10 cellular contexts compared by ENCODE assay signal in genomic region chr1:43930168-43930948, GRCh38. TPM values are rescaled to one million over a fixed set of nuclear protein-coding genes. Genes with fewer than 3 reads are reported as not detected.
DNase-seq lines count a peak whose midpoint lies in the region; ATAC-seq, FAIRE-seq and TF ChIP-seq lines count a peak whose summit lies in the region.
"Had no signal": no experiment of that assay in that cellular context is flagged by ENCODE, and none has a peak within 500 bp of the region (broad histone marks: within the 10 kb centered on the region; RNA-seq: fewer than 3 reads in every experiment).

No MANE protein-coding gene starts in this region.

- no peak; a peak in 1 of 4 replicates for TF ChIP-seq RAD21 in K562 (CRISPR knock-in tag; conservative IDR thresholded peaks at IDR 0.05 in 1 of 2, IDR thresholded peaks at IDR 0.05 in 1 of 2)
- no peak for TF ChIP-seq RAD21 in neural cell (conservative IDR thresholded peaks at IDR 0.05)

- BruUV-seq in K562 (replicated peaks; lab: Mats Ljungman, UMichigan) = no TSS peak

- H3K4me3 ChIP-seq in K562 (no peak overlapping the region), neural cell (ENCODE audit: low read length) (no peak overlapping the region), suprapubic skin (no peak overlapping the region)

- H3K9ac ChIP-seq in K562 (ENCODE audit: insufficient read depth in 1 of 2, low read depth in 2 of 2, low read length in 2 of 2) = no peak overlapping the region; a peak in 1 of 4 replicates
- H3K9ac ChIP-seq in neural cell (ENCODE audit: low read length) = no peak overlapping the region

- peak; percentile 66 for TF ChIP-seq CTCF in HFFc6 (IDR thresholded peaks at IDR 0.05)
- TF ChIP-seq CTCF in K562 (IDR thresholded peaks at IDR 0.05 in 2 of 3, conservative IDR thresholded peaks at IDR 0.05 in 1 of 3; ENCODE audit: insufficient read depth in 2 of 3, low read depth in 1 of 3, low read length in 3 of 3) = peak; percentile 20 to 54 (median 41); a peak in 4 of 6 replicates
- TF ChIP-seq CTCF in neural cell (IDR thresholded peaks at IDR 0.05; ENCODE audit: poor library complexity, severe bottlenecking) = peak; percentile 17
- TF ChIP-seq CTCF in suprapubic skin (IDR thresholded peaks at IDR 0.05) = peak in 1 of 2 donors; percentile 34

- peaks cover 3% of the 10 kb centered on the region; the same call in 1 of the 2 replicates for H3K27me3 Mint-ChIP-seq in HFFc6 (ENCODE audit: insufficient read depth)
- H3K27me3 Mint-ChIP-seq in activated T-helper 17 cell treated with anti-CD3 and anti-CD28 coated beads, Interleukin-2, amount 50 U/mL, for 72 hours = peaks cover 11% of the 10 kb centered on the region

- no peak for TF ChIP-seq EP300 in K562 (IDR thresholded peaks at IDR 0.05; ENCODE audit: low read length)
- no peak for TF ChIP-seq EP300 in neural cell (conservative IDR thresholded peaks at IDR 0.05; ENCODE audit: poor library complexity, severe bottlenecking)
- TF ChIP-seq EP300 in suprapubic skin (IDR thresholded peaks at IDR 0.05) = no peak

- H3K36me3 ChIP-seq in K562 (ENCODE audit: control insufficient read depth, insufficient read depth, low read length) (no peaks in the 10 kb centered on the region; the same call in 1 of the 3 replicates), neural cell (ENCODE audit: insufficient read depth, low read length) (no peaks in the 10 kb centered on the region), suprapubic skin (no peaks in the 10 kb centered on the region)

- H2AFZ ChIP-seq in K562 (ENCODE audit: low read depth, low read length) (no peak overlapping the region), neural cell (ENCODE audit: low read depth, low read length) (no peak overlapping the region)

- 0 out of 3 replicates have a peak, but pooled peaks have one; percentile 7 for ATAC-seq in K562
- no peak for ATAC-seq in HG02885 (IDR thresholded peaks at IDR 0.05; ENCODE audit: poor library complexity, unreplicated experiment)
- ATAC-seq in activated T-helper 17 cell treated with anti-CD3 and anti-CD28 coated beads, Interleukin-2, amount 50 U/mL, for 72 hours (replicated peaks) = no peak
- ATAC-seq: T-cell had no signal

- H3K4me1 ChIP-seq in K562 (replicated peaks in 1 of 2; ENCODE audit: control insufficient read depth in 2 of 2, insufficient read depth in 2 of 2, low read length in 2 of 2) = peaks cover 12 to 24% of the 10 kb centered on the region in 2 experiments; a peak in 4 of 5 replicates
- H3K4me1 ChIP-seq in suprapubic skin = peaks cover 31% of the 10 kb centered on the region

- intact Hi-C loops in K562 (cut with micrococcal nuclease) = loop anchor here (5.0 kb wide), 2 partner anchors 83 to 117 kb away; no protein-coding TSS in a partner anchor

- in situ Hi-C loops in K562 (cut with MboI) = loop anchor here (5.0 to 10.0 kb wide), 2 partner anchors 158 to 696 kb away; no protein-coding TSS in a partner anchor

- no peaks in the 10 kb centered on the region for H3K79me2 ChIP-seq in K562 (ENCODE audit: control insufficient read depth, insufficient read depth, low read length)
- no peaks in the 10 kb centered on the region for H3K79me2 ChIP-seq in neural cell (replicated peaks; ENCODE audit: insufficient read depth, low read length)

- DNase-seq in NCI-H2227 (lab: John Stamatoyannopoulos, UW; ENCODE audit: unreplicated experiment) = peak; percentile 14
- DNase-seq in NCI-H2227 treated with DMSO at 0.1 percent for 48 hours (lab: John Stamatoyannopoulos, UW) = no peak
- no peak for DNase-seq in HFFc6
- DNase-seq in K562 (ENCODE audit: extremely low read depth in 1 of 4, low spot score in 3 of 4) = peak in 2 of 4 experiments; percentile 33 to 37
- no peak for DNase-seq in suprapubic skin (ENCODE audit: low spot score in 2 of 2)
- DNase-seq: T-cell had no signal

- H3K27me3 ChIP-seq in K562 (ENCODE audit: control insufficient read depth in 2 of 2, insufficient read depth in 2 of 2, low read length in 2 of 2) (no peaks in the 10 kb centered on the region), neural cell (ENCODE audit: insufficient read depth, low read depth, low read length) (peaks cover 20% of the 10 kb centered on the region), suprapubic skin (peaks cover 10% of the 10 kb centered on the region)

- no peak for FAIRE-seq in K562 (lab: Jason Lieb, UNC)

- peaks cover 38% of the 10 kb centered on the region for H3K4me1 Mint-ChIP-seq in HFFc6 (ENCODE audit: low read depth)
- H3K4me1 Mint-ChIP-seq in activated T-helper 17 cell treated with anti-CD3 and anti-CD28 coated beads, Interleukin-2, amount 50 U/mL, for 72 hours = peaks cover 3% of the 10 kb centered on the region

- WGBS in K562 (ENCODE audit: insufficient coverage, low coverage, missing lambda C conversion rate) = 83% methylated on average over 10 of the region's 10 CpGs
- WGBS in suprapubic skin = 92% methylated on average over 5 of the region's 10 CpGs

- H3K9me2 ChIP-seq in neural cell (ENCODE audit: insufficient read depth, low read length) = no peaks in the 10 kb centered on the region

- H3K4me3 Mint-ChIP-seq in HFFc6 = no peak overlapping the region
- H3K4me3 Mint-ChIP-seq in activated T-helper 17 cell treated with anti-CD3 and anti-CD28 coated beads, Interleukin-2, amount 50 U/mL, for 72 hours = no peak overlapping the region
- H3K4me3 Mint-ChIP-seq: T-cell had no signal

- H3K36me3 Mint-ChIP-seq in HFFc6 (ENCODE audit: low read depth) = peaks cover 35% of the 10 kb centered on the region
- no peaks in the 10 kb centered on the region for H3K36me3 Mint-ChIP-seq in activated T-helper 17 cell treated with anti-CD3 and anti-CD28 coated beads, Interleukin-2, amount 50 U/mL, for 72 hours (ENCODE audit: low read depth)

- H3K9me1 ChIP-seq in K562 (ENCODE audit: control insufficient read depth, insufficient read depth, low read length) = peaks cover 5% of the 10 kb centered on the region

- POLR2A ChIA-PET in K562 (lab: Yijun Ruan, JAX) = interaction anchor here (0.6 to 1.0 kb wide), 4 partner anchors 9 to 222 kb away, joined by 3 read pairs; no protein-coding TSS in a partner anchor

- H3K9me3 Mint-ChIP-seq in HFFc6 = peaks cover 12% of the 10 kb centered on the region
- no peaks in the 10 kb centered on the region for H3K9me3 Mint-ChIP-seq in activated T-helper 17 cell treated with anti-CD3 and anti-CD28 coated beads, Interleukin-2, amount 50 U/mL, for 72 hours
- H3K9me3 Mint-ChIP-seq: T-cell had no signal

- H3K27ac ChIP-seq in K562 (ENCODE audit: extremely low read depth, low read depth, low read length) = peak overlapping the region; percentile 60; the same call in 1 of the 3 replicates
- H3K27ac ChIP-seq in neural cell (ENCODE audit: low read length) = no peak overlapping the region
- no peak overlapping the region for H3K27ac ChIP-seq in suprapubic skin

- H4K20me1 ChIP-seq in K562 (replicated peaks; ENCODE audit: control insufficient read depth, insufficient read depth, low read length) (0 out of 2 replicates have a peak, but pooled peaks cover 3% of the 10 kb centered on the region), neural cell (ENCODE audit: insufficient read depth) (no peaks in the 10 kb centered on the region)

- no peak overlapping the region for H3K27ac Mint-ChIP-seq in HFFc6
- H3K27ac Mint-ChIP-seq in activated T-helper 17 cell treated with anti-CD3 and anti-CD28 coated beads, Interleukin-2, amount 50 U/mL, for 72 hours = no peak overlapping the region
- H3K27ac Mint-ChIP-seq: T-cell had no signal

- CTCF ChIA-PET in K562 (lab: Yijun Ruan, JAX; ENCODE audit: low intra/inter-chr PET ratio) = no interaction called here

- no peaks in the 10 kb centered on the region for H3F3A ChIP-seq in neural cell (ENCODE audit: insufficient read depth, low read length, poor library complexity, severe bottlenecking)

- H3K9me3 ChIP-seq in K562 (replicated peaks; ENCODE audit: control insufficient read depth, insufficient read depth, low read depth, low read length) = no peaks in the 10 kb centered on the region
- H3K9me3 ChIP-seq in neural cell (ENCODE audit: low read length) = no peaks in the 10 kb centered on the region
- no peaks in the 10 kb centered on the region for H3K9me3 ChIP-seq in suprapubic skin

- H3K4me2 ChIP-seq in K562 (ENCODE audit: insufficient read depth, low read length) = no peak overlapping the region
- H3K4me2 ChIP-seq in neural cell (ENCODE audit: low read length) = no peak overlapping the region

- no peak for TF ChIP-seq POLR2A in K562 (conservative IDR thresholded peaks at IDR 0.05)
- no peak for TF ChIP-seq POLR2A in suprapubic skin (IDR thresholded peaks at IDR 0.05)

RNA-seq across cellular contexts. Expression of gene ARTN, which starts 3.2 kb away (rescaled TPM):
- total RNA-seq in HFFc6 (2021; fragmentation: NEBNext Ultra II Directional; extraction: Animal tissue kit (Norgen Biotek cat#: 25700)) = under 1 TPM; 0.14 to 0.61 (median 0.37) TPM
- 0.74 TPM in 1 of 2 replicates, not detected in the other for total RNA-seq in K562 (2011; cell fraction: chromatin; rRNA removed; ENCODE audit: low replicate concordance)
- total RNA-seq in K562 (2011; cell fraction: nucleolus; rRNA removed) = 0.92 and 1.0 TPM in 2 replicates
- 0.44 and 0.61 TPM in 2 replicates for total RNA-seq in K562 (2011; cell fraction: nucleoplasm; rRNA removed)
- total RNA-seq in K562 (2014; rRNA removed) (not detected in 2 replicates), K562 (2014; rRNA removed; fragmentation: Illumina TruSeq; extraction: Trizol) (not detected in 2 replicates), K562 (2015; rRNA removed; fragmentation: Illumina TruSeq; extraction: Trizol) (not detected in 2 replicates), K562 (2021) (0.38 TPM in 1 of 2 replicates, not detected in the other), suprapubic skin (under 1 TPM in 3 of 4 donors, not detected in 1; 0.38 to 0.91 (median 0.72) TPM)
- polyA plus RNA-seq in K562 (2011; rRNA removed) (0.06 and 0.07 TPM in 2 replicates), K562 (2014; fragmentation: Illumina TruSeq; extraction: Trizol) (not detected in 2 replicates), K562 (2014; fragmentation: Nextera tagmentation; extraction: Ambion mirVana) (not detected), K562 (2014; rRNA removed) (not detected in 2 replicates), neural cell (1.4 and 2.2 TPM in 2 replicates)
- polyA plus RNA-seq in K562 (2011; cell fraction: cytosol; rRNA removed) = not detected in 2 replicates
- 0.46 and 0.50 TPM in 2 replicates for polyA plus RNA-seq in K562 (2011; cell fraction: nucleus; rRNA removed)
- 0.22 and 0.55 TPM in 2 replicates for polyA plus RNA-seq in K562 (2012)
- polyA minus RNA-seq in K562 (2011; rRNA and poly(A)+ RNA removed) = not detected in 2 replicates
- not detected in 2 replicates for polyA minus RNA-seq in K562 (2011; cell fraction: cytosol; rRNA and poly(A)+ RNA removed)
- 0.11 and 0.27 TPM in 2 replicates for polyA minus RNA-seq in K562 (2011; cell fraction: nucleus; rRNA and poly(A)+ RNA removed)
- polyA minus RNA-seq in neural cell = 0.58 TPM in 1 of 2 replicates, not detected in the other
- total RNA-seq in activated T-helper 17 cell treated with anti-CD3 and anti-CD28 coated beads, Interleukin-2, amount 50 U/mL, for 72 hours = under 1 TPM in 1 of 2 donors, not detected in 1; 0.32 TPM
- total RNA-seq: dermis microvascular lymphatic vessel endothelial cell had no signal

RNA-seq across cellular contexts. Expression of gene IPO13, which starts 16.4 kb away (rescaled TPM):
- total RNA-seq in HFFc6 (2021; fragmentation: NEBNext Ultra II Directional; extraction: Animal tissue kit (Norgen Biotek cat#: 25700)) = 10 to 100 TPM; 24.0 to 27.8 (median 25.0) TPM
- 24.0 and 67.1 TPM in 2 replicates for total RNA-seq in K562 (2011; cell fraction: chromatin; rRNA removed; ENCODE audit: low replicate concordance)
- 41.3 and 46.4 TPM in 2 replicates for total RNA-seq in K562 (2011; cell fraction: nucleolus; rRNA removed)
- 28.3 and 29.6 TPM in 2 replicates for total RNA-seq in K562 (2011; cell fraction: nucleoplasm; rRNA removed)
- 17.5 and 27.9 TPM in 2 replicates for total RNA-seq in K562 (2014; rRNA removed)
- total RNA-seq in K562 (2014; rRNA removed; fragmentation: Illumina TruSeq; extraction: Trizol) = 7.8 and 10.0 TPM in 2 replicates
- total RNA-seq in K562 (2015; rRNA removed; fragmentation: Illumina TruSeq; extraction: Trizol) = 16.1 and 16.2 TPM in 2 replicates
- 28.4 and 30.8 TPM in 2 replicates for total RNA-seq in K562 (2021)
- 13.9 and 19.1 TPM in 2 replicates for polyA plus RNA-seq in K562 (2011; rRNA removed)
- polyA plus RNA-seq in K562 (2011; cell fraction: cytosol; rRNA removed) = 27.1 and 36.4 TPM in 2 replicates
- polyA plus RNA-seq in K562 (2011; cell fraction: nucleus; rRNA removed) = 59.2 and 89.3 TPM in 2 replicates
- polyA plus RNA-seq in K562 (2012) = 27.4 and 30.4 TPM in 2 replicates
- polyA plus RNA-seq in K562 (2014; fragmentation: Illumina TruSeq; extraction: Trizol) = 24.7 and 27.1 TPM in 2 replicates
- polyA plus RNA-seq in K562 (2014; fragmentation: Nextera tagmentation; extraction: Ambion mirVana) = 1 to 10 TPM; 7.0 to 9.8 TPM
- 18.6 and 22.0 TPM in 2 replicates for polyA plus RNA-seq in K562 (2014; rRNA removed)
- polyA minus RNA-seq in K562 (2011; rRNA and poly(A)+ RNA removed) = 18.8 and 24.2 TPM in 2 replicates
- polyA minus RNA-seq in K562 (2011; cell fraction: cytosol; rRNA and poly(A)+ RNA removed) = 16.5 and 21.7 TPM in 2 replicates
- 18.4 and 22.3 TPM in 2 replicates for polyA minus RNA-seq in K562 (2011; cell fraction: nucleus; rRNA and poly(A)+ RNA removed)
- 29.8 and 38.4 TPM in 2 replicates for polyA plus RNA-seq in neural cell
- polyA minus RNA-seq in neural cell = 36.6 and 39.0 TPM in 2 replicates
- total RNA-seq in activated T-helper 17 cell treated with anti-CD3 and anti-CD28 coated beads, Interleukin-2, amount 50 U/mL, for 72 hours = 10 to 100 TPM in 1 of 2 donors, 1 to 10 TPM in 1; 9.4 to 26.5 TPM
- total RNA-seq in suprapubic skin = 10 to 100 TPM; 30.8 to 41.0 (median 34.8) TPM

RNA-seq across cellular contexts. Expression of gene DPH2, which starts 39.5 kb away (rescaled TPM):
- total RNA-seq in HFFc6 (2021; fragmentation: NEBNext Ultra II Directional; extraction: Animal tissue kit (Norgen Biotek cat#: 25700)) = 10 to 100 TPM; 19.1 to 22.7 (median 20.8) TPM
- 110 and 268 TPM in 2 replicates for total RNA-seq in K562 (2011; cell fraction: chromatin; rRNA removed; ENCODE audit: low replicate concordance)
- 191 and 199 TPM in 2 replicates for total RNA-seq in K562 (2011; cell fraction: nucleolus; rRNA removed)
- total RNA-seq in K562 (2011; cell fraction: nucleoplasm; rRNA removed) = 123 and 150 TPM in 2 replicates
- 87.5 and 122 TPM in 2 replicates for total RNA-seq in K562 (2014; rRNA removed)
- 31.9 and 39.4 TPM in 2 replicates for total RNA-seq in K562 (2014; rRNA removed; fragmentation: Illumina TruSeq; extraction: Trizol)
- total RNA-seq in K562 (2015; rRNA removed; fragmentation: Illumina TruSeq; extraction: Trizol) = 66.8 and 68.1 TPM in 2 replicates
- total RNA-seq in K562 (2021) = 94.1 and 97.3 TPM in 2 replicates
- 63.1 and 71.2 TPM in 2 replicates for polyA plus RNA-seq in K562 (2011; rRNA removed)
- polyA plus RNA-seq in K562 (2011; cell fraction: cytosol; rRNA removed) = 117 and 149 TPM in 2 replicates
- polyA plus RNA-seq in K562 (2011; cell fraction: nucleus; rRNA removed) = 379 and 380 TPM in 2 replicates
- 39.2 and 65.5 TPM in 2 replicates for polyA plus RNA-seq in K562 (2012)
- 81.1 and 106 TPM in 2 replicates for polyA plus RNA-seq in K562 (2014; fragmentation: Illumina TruSeq; extraction: Trizol)
- polyA plus RNA-seq in K562 (2014; fragmentation: Nextera tagmentation; extraction: Ambion mirVana) = 10 to 100 TPM; 17.9 to 27.0 TPM
- 93.2 and 110 TPM in 2 replicates for polyA plus RNA-seq in K562 (2014; rRNA removed)
- polyA minus RNA-seq in K562 (2011; rRNA and poly(A)+ RNA removed) = 50.3 and 52.5 TPM in 2 replicates
- 35.5 and 48.5 TPM in 2 replicates for polyA minus RNA-seq in K562 (2011; cell fraction: cytosol; rRNA and poly(A)+ RNA removed)
- polyA minus RNA-seq in K562 (2011; cell fraction: nucleus; rRNA and poly(A)+ RNA removed) = 96.7 and 113 TPM in 2 replicates
- 26.0 and 29.2 TPM in 2 replicates for polyA plus RNA-seq in neural cell
- 13.1 and 16.3 TPM in 2 replicates for polyA minus RNA-seq in neural cell
- total RNA-seq in activated T-helper 17 cell treated with anti-CD3 and anti-CD28 coated beads, Interleukin-2, amount 50 U/mL, for 72 hours = 10 to 100 TPM; 24.7 to 59.4 TPM
- total RNA-seq in suprapubic skin = 10 to 100 TPM; 27.8 to 64.4 (median 39.8) TPM

RNA-seq across cellular contexts. Expression of gene ATP6V0B, which starts 44.4 kb away (rescaled TPM):
- total RNA-seq in HFFc6 (2021; fragmentation: NEBNext Ultra II Directional; extraction: Animal tissue kit (Norgen Biotek cat#: 25700)) = 100 to 1,000 TPM; 145 to 191 (median 155) TPM
- total RNA-seq in K562 (2011; cell fraction: chromatin; rRNA removed; ENCODE audit: low replicate concordance) = 240 and 478 TPM in 2 replicates
- total RNA-seq in K562 (2011; cell fraction: nucleolus; rRNA removed) = 771 and 1,062 TPM in 2 replicates
- 571 and 616 TPM in 2 replicates for total RNA-seq in K562 (2011; cell fraction: nucleoplasm; rRNA removed)
- 296 and 328 TPM in 2 replicates for total RNA-seq in K562 (2014; rRNA removed)
- total RNA-seq in K562 (2014; rRNA removed; fragmentation: Illumina TruSeq; extraction: Trizol) = 143 and 167 TPM in 2 replicates
- 196 and 203 TPM in 2 replicates for total RNA-seq in K562 (2015; rRNA removed; fragmentation: Illumina TruSeq; extraction: Trizol)
- 279 and 286 TPM in 2 replicates for total RNA-seq in K562 (2021)
- polyA plus RNA-seq in K562 (2011; rRNA removed) = 220 and 288 TPM in 2 replicates
- 552 and 632 TPM in 2 replicates for polyA plus RNA-seq in K562 (2011; cell fraction: cytosol; rRNA removed)
- polyA plus RNA-seq in K562 (2011; cell fraction: nucleus; rRNA removed) = 601 and 849 TPM in 2 replicates
- polyA plus RNA-seq in K562 (2012) = 179 and 264 TPM in 2 replicates
- 186 and 195 TPM in 2 replicates for polyA plus RNA-seq in K562 (2014; fragmentation: Illumina TruSeq; extraction: Trizol)
- polyA plus RNA-seq in K562 (2014; fragmentation: Nextera tagmentation; extraction: Ambion mirVana) = 100 to 1,000 TPM; 137 to 276 TPM
- 282 and 348 TPM in 2 replicates for polyA plus RNA-seq in K562 (2014; rRNA removed)
- 127 and 130 TPM in 2 replicates for polyA minus RNA-seq in K562 (2011; rRNA and poly(A)+ RNA removed)
- 83.6 and 86.7 TPM in 2 replicates for polyA minus RNA-seq in K562 (2011; cell fraction: cytosol; rRNA and poly(A)+ RNA removed)
- polyA minus RNA-seq in K562 (2011; cell fraction: nucleus; rRNA and poly(A)+ RNA removed) = 102 and 149 TPM in 2 replicates
- polyA plus RNA-seq in neural cell = 580 and 705 TPM in 2 replicates
- 239 and 250 TPM in 2 replicates for polyA minus RNA-seq in neural cell
- total RNA-seq in activated T-helper 17 cell treated with anti-CD3 and anti-CD28 coated beads, Interleukin-2, amount 50 U/mL, for 72 hours = 100 to 1,000 TPM in 1 of 2 donors, 10 to 100 TPM in 1; 80.1 to 183 TPM
- total RNA-seq in suprapubic skin = 100 to 1,000 TPM in 3 of 4 donors, 10 to 100 TPM in 1; 95.2 to 193 (median 150) TPM

RNA-seq across cellular contexts. Expression of gene B4GALT2, which starts 48.7 kb away (rescaled TPM):
- total RNA-seq in HFFc6 (2021; fragmentation: NEBNext Ultra II Directional; extraction: Animal tissue kit (Norgen Biotek cat#: 25700)) = 100 to 1,000 TPM in 2 of 6 experiments, 10 to 100 TPM in 4; 87.8 to 107 (median 98.8) TPM
- total RNA-seq in K562 (2011; cell fraction: chromatin; rRNA removed; ENCODE audit: low replicate concordance) = 27.8 and 57.7 TPM in 2 replicates
- total RNA-seq in K562 (2011; cell fraction: nucleolus; rRNA removed) = 51.2 and 57.7 TPM in 2 replicates
- 45.8 and 54.2 TPM in 2 replicates for total RNA-seq in K562 (2011; cell fraction: nucleoplasm; rRNA removed)
- total RNA-seq in K562 (2014; rRNA removed) = 86.8 and 116 TPM in 2 replicates
- 23.4 and 31.0 TPM in 2 replicates for total RNA-seq in K562 (2014; rRNA removed; fragmentation: Illumina TruSeq; extraction: Trizol)
- total RNA-seq in K562 (2015; rRNA removed; fragmentation: Illumina TruSeq; extraction: Trizol) = 43.8 and 45.9 TPM in 2 replicates
- total RNA-seq in K562 (2021) = 76.2 and 78.0 TPM in 2 replicates
- 39.0 and 43.9 TPM in 2 replicates for polyA plus RNA-seq in K562 (2011; rRNA removed)
- 78.6 and 206 TPM in 2 replicates for polyA plus RNA-seq in K562 (2011; cell fraction: cytosol; rRNA removed)
- 55.1 and 117 TPM in 2 replicates for polyA plus RNA-seq in K562 (2011; cell fraction: nucleus; rRNA removed)
- 44.8 and 50.7 TPM in 2 replicates for polyA plus RNA-seq in K562 (2012)
- polyA plus RNA-seq in K562 (2014; fragmentation: Illumina TruSeq; extraction: Trizol) = 63.7 and 69.7 TPM in 2 replicates
- polyA plus RNA-seq in K562 (2014; fragmentation: Nextera tagmentation; extraction: Ambion mirVana) = 1 to 10 TPM; 1.3 to 2.8 TPM
- 71.9 and 85.4 TPM in 2 replicates for polyA plus RNA-seq in K562 (2014; rRNA removed)
- 21.4 and 27.7 TPM in 2 replicates for polyA minus RNA-seq in K562 (2011; rRNA and poly(A)+ RNA removed)
- 40.9 and 42.3 TPM in 2 replicates for polyA minus RNA-seq in K562 (2011; cell fraction: cytosol; rRNA and poly(A)+ RNA removed)
- polyA minus RNA-seq in K562 (2011; cell fraction: nucleus; rRNA and poly(A)+ RNA removed) = 26.7 and 28.3 TPM in 2 replicates
- 129 and 147 TPM in 2 replicates for polyA plus RNA-seq in neural cell
- polyA minus RNA-seq in neural cell = 117 and 141 TPM in 2 replicates
- total RNA-seq in activated T-helper 17 cell treated with anti-CD3 and anti-CD28 coated beads, Interleukin-2, amount 50 U/mL, for 72 hours = 10 to 100 TPM; 18.5 to 34.4 TPM
- total RNA-seq in suprapubic skin = 10 to 100 TPM; 21.4 to 51.4 (median 41.0) TPM
